ENCODE assay signal across 9 cellular contexts in the genomic region with DNA sequence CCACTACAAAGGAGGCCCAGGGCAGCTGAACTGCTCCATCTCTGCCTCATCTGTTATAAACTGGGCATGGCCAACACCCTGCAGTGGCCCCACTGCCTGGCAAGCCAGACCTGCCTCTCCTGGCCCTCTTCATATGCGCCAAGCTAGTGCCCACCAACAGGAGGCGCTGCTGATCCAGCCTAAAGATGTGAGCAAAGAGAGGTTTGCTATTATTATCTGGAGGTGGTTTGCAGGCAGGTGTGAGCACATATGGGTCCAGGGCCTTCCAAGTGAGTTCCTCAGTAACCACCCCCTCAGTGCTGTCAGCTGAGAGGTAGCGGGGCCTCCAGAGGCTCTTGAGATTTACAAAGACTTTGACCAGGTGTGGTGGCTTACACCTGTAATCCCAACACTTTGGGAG.
DNase-seq lines count a peak whose midpoint lies in the region; ATAC-seq lines count a peak whose summit lies in the region.
"Had no signal": no experiment of that assay in that cellular context is flagged by ENCODE, and none has a peak within 500 bp of the region (broad histone marks: within the 10 kb centered on the region; RNA-seq: fewer than 3 reads in every experiment).

No MANE protein-coding gene starts in this region.

- H3K27ac Mint-ChIP-seq in T-helper 2 cell treated with Interferon-gamma antibody and Interleukin-4, amounts not matched to agents 5 μg/mL and 100 μg/mL, for 36 hours = no peak overlapping the region
- H3K27ac Mint-ChIP-seq: dendritic cell treated with granulocyte-macrophage colony-stimulating factor and Interleukin-4, amounts not matched to agents 40 ng/mL and 50 ng/mL, for 4 days had no signal

- H3K4me3 Mint-ChIP-seq in T-helper 2 cell treated with Interferon-gamma antibody and Interleukin-4, amounts not matched to agents 5 μg/mL and 100 μg/mL, for 36 hours = no peak overlapping the region
- H3K4me3 Mint-ChIP-seq: dendritic cell treated with granulocyte-macrophage colony-stimulating factor and Interleukin-4, amounts not matched to agents 40 ng/mL and 50 ng/mL, for 4 days had no signal

- ATAC-seq in GM18502 (IDR thresholded peaks at IDR 0.05; ENCODE audit: poor library complexity, unreplicated experiment) (no peak), HG02840 (IDR thresholded peaks at IDR 0.05; ENCODE audit: low FRiP score, unreplicated experiment) (no peak), GM21526 (IDR thresholded peaks at IDR 0.05; ENCODE audit: low FRiP score, unreplicated experiment) (no peak)

- no peaks in the 10 kb centered on the region for H3K27me3 Mint-ChIP-seq in T-helper 2 cell treated with Interferon-gamma antibody and Interleukin-4, amounts not matched to agents 5 μg/mL and 100 μg/mL, for 36 hours (ENCODE audit: low read depth)

- no peaks in the 10 kb centered on the region for H3K36me3 Mint-ChIP-seq in T-helper 2 cell treated with Interferon-gamma antibody and Interleukin-4, amounts not matched to agents 5 μg/mL and 100 μg/mL, for 36 hours (ENCODE audit: low read depth)

- H3K9me3 Mint-ChIP-seq in T-helper 2 cell treated with Interferon-gamma antibody and Interleukin-4, amounts not matched to agents 5 μg/mL and 100 μg/mL, for 36 hours = no peaks in the 10 kb centered on the region
- H3K9me3 Mint-ChIP-seq: dendritic cell treated with granulocyte-macrophage colony-stimulating factor and Interleukin-4, amounts not matched to agents 40 ng/mL and 50 ng/mL, for 4 days had no signal

- peaks cover 33% of the 10 kb centered on the region for H3K4me1 Mint-ChIP-seq in T-helper 2 cell treated with Interferon-gamma antibody and Interleukin-4, amounts not matched to agents 5 μg/mL and 100 μg/mL, for 36 hours (ENCODE audit: low read depth)

- peak; percentile 36 to 81 (median 52) for DNase-seq in T-helper 2 cell
- no peak for DNase-seq in T-helper 2 cell treated with Interferon-gamma antibody and Interleukin-4, amounts not matched to agents 5 μg/mL and 100 μg/mL, for 36 hours (ENCODE audit: low spot score)
- DNase-seq in activated CD4-positive, alpha-beta T cell treated with anti-CD3 and anti-CD28 coated beads for 4 hours = peak; percentile 57 to 67
- DNase-seq in effector CD4-positive, alpha-beta T cell = peak; percentile 46
- peak; percentile 66 to 79 for DNase-seq in stimulated activated CD4-positive, alpha-beta T cell treated with anti-CD3 and anti-CD28 coated beads, Interleukin-15, amount 100 ng/mL, for 48 hours (ENCODE audit: low read depth in 2 of 2)
